In the genomic region with DNA sequence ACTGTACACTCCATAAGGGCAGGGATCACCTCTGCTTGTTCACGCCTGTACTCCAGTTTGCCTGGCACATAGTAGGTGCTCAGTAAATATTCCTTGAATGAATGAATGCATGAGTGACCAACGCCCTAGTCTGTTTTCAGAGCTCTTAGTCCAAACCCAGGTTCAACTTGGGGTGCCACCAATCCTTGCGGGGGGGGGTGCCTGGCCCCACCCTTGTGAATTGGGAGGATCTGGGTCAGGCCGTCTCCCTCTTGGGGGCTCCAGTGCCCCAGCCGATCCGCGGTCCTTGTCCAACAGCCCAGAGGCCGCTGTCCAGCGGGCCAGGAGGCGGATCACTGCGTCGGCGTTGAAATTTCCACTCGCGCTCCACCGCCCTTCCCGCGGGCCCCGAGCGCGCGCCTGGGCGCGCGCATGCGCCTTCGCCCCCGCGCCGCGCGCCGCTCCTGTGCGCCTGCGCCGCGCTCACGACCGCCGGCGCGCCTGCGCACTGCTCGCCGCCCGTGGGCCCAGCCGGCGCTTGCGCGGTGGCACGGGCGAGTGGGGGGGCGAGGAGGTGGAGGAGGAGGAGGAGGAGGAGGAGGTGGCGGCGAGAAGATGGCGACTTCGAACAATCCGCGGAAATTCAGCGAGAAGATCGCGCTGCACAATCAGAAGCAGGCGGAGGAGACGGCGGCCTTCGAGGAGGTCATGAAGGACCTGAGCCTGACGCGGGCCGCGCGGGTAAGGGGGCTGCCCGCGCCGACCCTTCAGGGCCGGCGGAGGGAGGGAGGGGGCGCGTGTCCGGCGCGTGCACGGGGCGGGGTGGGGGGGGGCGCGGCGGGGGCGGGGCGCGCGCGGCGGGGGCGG, we compare ENCODE assay signal across 8 cellular contexts. TPM values are rescaled to one million over a fixed set of nuclear protein-coding genes. Genes with fewer than 3 reads are reported as not detected.
DNase-seq lines count a peak whose midpoint lies in the region; ATAC-seq and TF ChIP-seq lines count a peak whose summit lies in the region.

A gene with protein sequence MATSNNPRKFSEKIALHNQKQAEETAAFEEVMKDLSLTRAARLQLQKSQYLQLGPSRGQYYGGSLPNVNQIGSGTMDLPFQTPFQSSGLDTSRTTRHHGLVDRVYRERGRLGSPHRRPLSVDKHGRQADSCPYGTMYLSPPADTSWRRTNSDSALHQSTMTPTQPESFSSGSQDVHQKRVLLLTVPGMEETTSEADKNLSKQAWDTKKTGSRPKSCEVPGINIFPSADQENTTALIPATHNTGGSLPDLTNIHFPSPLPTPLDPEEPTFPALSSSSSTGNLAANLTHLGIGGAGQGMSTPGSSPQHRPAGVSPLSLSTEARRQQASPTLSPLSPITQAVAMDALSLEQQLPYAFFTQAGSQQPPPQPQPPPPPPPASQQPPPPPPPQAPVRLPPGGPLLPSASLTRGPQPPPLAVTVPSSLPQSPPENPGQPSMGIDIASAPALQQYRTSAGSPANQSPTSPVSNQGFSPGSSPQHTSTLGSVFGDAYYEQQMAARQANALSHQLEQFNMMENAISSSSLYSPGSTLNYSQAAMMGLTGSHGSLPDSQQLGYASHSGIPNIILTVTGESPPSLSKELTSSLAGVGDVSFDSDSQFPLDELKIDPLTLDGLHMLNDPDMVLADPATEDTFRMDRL (plus strand): TSS at position 572 of the 846 bp plus-strand sequence. CDS start 23 bp downstream, at position 595.

- peak within 1 kb of the TSS; percentile 74 for H3K27ac Mint-ChIP-seq in endodermal cell

- H3K27ac ChIP-seq in endodermal cell (ENCODE audit: low read depth, low read length) (peak within 1 kb of the TSS; percentile 51), mesodermal cell (ENCODE audit: low read depth, low read length, severe bottlenecking) (peak within 1 kb of the TSS; percentile 45)

- no peaks in the 10 kb centered on the region for H3K36me3 ChIP-seq in endodermal cell (ENCODE audit: control insufficient read depth, insufficient read depth, low read length)
- no peaks in the 10 kb centered on the region for H3K36me3 ChIP-seq in mesodermal cell (ENCODE audit: control insufficient read depth, insufficient read depth, low read length)

- DNase-seq in C1 segment of cervical spinal cord (lab: John Stamatoyannopoulos, UW) (peak in 13 of 14 donors; percentile 54 to 91 (median 81)), HT-29 (ENCODE audit: low spot score) (peak; percentile 72), NOMO-1 treated with DMSO at 0.1 percent for 48 hours (lab: John Stamatoyannopoulos, UW; ENCODE audit: unreplicated experiment) (peak; percentile 77), endodermal cell (peak; percentile 94)
- peak; percentile 73 for DNase-seq in activated CD8-positive, alpha-beta memory T cell treated with anti-CD3 and anti-CD28 coated beads, Interleukin-2, amount 50 U/mL, for 1 hour (ENCODE audit: extremely low read depth)
- peak; percentile 92 for DNase-seq in stimulated activated CD8-positive, alpha-beta memory T cell treated with anti-CD3 and anti-CD28 coated beads, Interleukin-15, amount 100 ng/mL, for 1 hour (ENCODE audit: low read depth)

- ATAC-seq in GM19452 (IDR thresholded peaks at IDR 0.05; ENCODE audit: unreplicated experiment), result peak; percentile 67

- peaks cover 3% of the 10 kb centered on the region for H3K4me1 ChIP-seq in endodermal cell (ENCODE audit: control insufficient read depth, insufficient read depth, low read length)
- H3K4me1 ChIP-seq in mesodermal cell (ENCODE audit: control insufficient read depth, insufficient read depth, low read length, poor library complexity, severe bottlenecking), result peaks cover 2% of the 10 kb centered on the region

- 1 to 28% methylated on average over 3 to 71 of the region's 93 CpGs for WGBS in endodermal cell (ENCODE audit: insufficient coverage in 1 of 2, insufficient read length in 1 of 2), 2 experiments
- 3 to 7% methylated on average over 23 to 32 of the region's 93 CpGs for WGBS in mesodermal cell (ENCODE audit: insufficient coverage in 2 of 2), 2 experiments

- no peak for TF ChIP-seq CTCF in endodermal cell (conservative IDR thresholded peaks at IDR 0.05)

- peaks cover 3% of the 10 kb centered on the region for H3K27me3 Mint-ChIP-seq in endodermal cell (ENCODE audit: insufficient read depth)

- peak within 1 kb of the TSS; percentile 41 for H3K9ac ChIP-seq in endodermal cell (ENCODE audit: extremely low read depth, low read length, poor library complexity, severe bottlenecking)

- H3K36me3 Mint-ChIP-seq in endodermal cell (ENCODE audit: low read depth), result peaks cover 5% of the 10 kb centered on the region

- H3K4me3 Mint-ChIP-seq in endodermal cell, result peak within 1 kb of the TSS; percentile 75

- H3K4me3 ChIP-seq in endodermal cell (ENCODE audit: low read length) (peak within 1 kb of the TSS; percentile 91), mesodermal cell (ENCODE audit: extremely low read depth, insufficient read depth, low read length, poor library complexity, severe bottlenecking) (peak within 1 kb of the TSS; percentile 49)

- no peaks in the 10 kb centered on the region for H3K9me3 Mint-ChIP-seq in endodermal cell

- no peaks in the 10 kb centered on the region for H3K27me3 ChIP-seq in endodermal cell (ENCODE audit: control insufficient read depth, insufficient read depth, low read length, poor library complexity, severe bottlenecking)

- H3K9me3 ChIP-seq in endodermal cell (ENCODE audit: control insufficient read depth, low read length), result no peaks in the 10 kb centered on the region
- no peaks in the 10 kb centered on the region for H3K9me3 ChIP-seq in mesodermal cell (ENCODE audit: control insufficient read depth, low read length)

- peaks cover 8% of the 10 kb centered on the region for H3K4me1 Mint-ChIP-seq in endodermal cell

RNA-seq across cellular contexts. Expression of the gene that starts here (rescaled TPM):
- 4.1 and 4.7 TPM in 2 replicates for total RNA-seq in HT-29 (2014; rRNA removed; shearing (Covaris generic))
- total RNA-seq in endodermal cell, result 10 to 100 TPM; 26.6 to 29.7 TPM
- polyA plus RNA-seq in endodermal cell (2013, experiment 1 of 2), result 20.4 TPM
- 17.5 TPM for polyA plus RNA-seq in endodermal cell (2013, experiment 2 of 2)
- 11.8 TPM for polyA plus RNA-seq in mesodermal cell (2013, experiment 1 of 2)
- 9.2 TPM for polyA plus RNA-seq in mesodermal cell (2013, experiment 2 of 2)

Comparison
In these comparisons a context has a peak if more than half of its experiments do, and no peak if none do; other contexts are left out.
1. Peak in every context shown above with its lines: DNase-seq, ATAC-seq, H3K4me3 ChIP-seq and H3K27ac ChIP-seq.